8 cellular contexts compared by ENCODE assay signal in genomic region chr6:35343092-35343834, GRCh38. TPM values are rescaled to one million over a fixed set of nuclear protein-coding genes. Genes with fewer than 3 reads are reported as not detected.
DNase-seq lines count a peak whose midpoint lies in the region; ATAC-seq and TF ChIP-seq lines count a peak whose summit lies in the region.

No MANE protein-coding gene starts in this region.

- no peaks in the 10 kb centered on the region for H3K27me3 ChIP-seq in upper lobe of left lung

- in situ Hi-C loops in GM13976 (cut with MboI; ENCODE audit: low sequenced_read_pairs, unreplicated experiment), result loop anchor here (5.0 kb wide), 1 partner anchor 109 kb away; the partner anchor contains the start of gene FANCE

- H3K4me3 ChIP-seq in coronary artery (peak overlapping the region; percentile 90), mesodermal cell (ENCODE audit: extremely low read depth, insufficient read depth, low read length, poor library complexity, severe bottlenecking) (peak overlapping the region; percentile 74), upper lobe of left lung (peak overlapping the region; percentile 60 to 88 (median 84))

- H3K36me3 ChIP-seq in mesodermal cell (ENCODE audit: control insufficient read depth, insufficient read depth, low read length) (peaks cover 23% of the 10 kb centered on the region), upper lobe of left lung (peaks cover 0 to 19% (median 13%) of the 10 kb centered on the region in 4 donors)

- ATAC-seq in upper lobe of left lung (ENCODE audit: low FRiP score in 2 of 2) (peak in 1 of 2 donors; percentile 57), GM21786 (IDR thresholded peaks at IDR 0.05; ENCODE audit: unreplicated experiment) (no peak)

- H3K27ac ChIP-seq in coronary artery (peak overlapping the region; percentile 92), mesodermal cell (ENCODE audit: low read depth, low read length, severe bottlenecking) (no peak overlapping the region), upper lobe of left lung (peak overlapping the region; percentile 86 to 96 (median 92))

- DNase-seq in GF-D8 (lab: John Stamatoyannopoulos, UW) (peak; percentile 71), OCI-M1 (lab: John Stamatoyannopoulos, UW) (peak; percentile 96), coronary artery (ENCODE audit: low spot score) (no peak), upper lobe of left lung (peak in 1 of 2 donors; percentile 47), GM13976 (ENCODE audit: low spot score) (no peak)
- no peak for DNase-seq in activated CD4-positive, alpha-beta T cell treated with anti-CD3 and anti-CD28 coated beads, Interleukin-2, amount 50 U/mL, for 48 hours

- peak in 1 of 4 donors; percentile 31 for TF ChIP-seq POLR2A in upper lobe of left lung (IDR thresholded peaks at IDR 0.05)

- H3K4me1 ChIP-seq in mesodermal cell (ENCODE audit: control insufficient read depth, insufficient read depth, low read length, poor library complexity, severe bottlenecking) (peaks cover 9% of the 10 kb centered on the region), upper lobe of left lung (peaks cover 19 to 33% (median 25%) of the 10 kb centered on the region in 4 donors)

- H3K9me3 ChIP-seq in mesodermal cell (ENCODE audit: control insufficient read depth, low read length) (no peaks in the 10 kb centered on the region), upper lobe of left lung (no peaks in the 10 kb centered on the region)

- TF ChIP-seq EP300 in upper lobe of left lung (IDR thresholded peaks at IDR 0.05), result peak in 1 of 4 donors; percentile 42

- WGBS in mesodermal cell (ENCODE audit: insufficient coverage in 2 of 2), 2 experiments, result 56 to 62% methylated on average over 8 to 11 of the region's 13 CpGs
- 9 to 14% methylated on average over 13 of the region's 13 CpGs for WGBS in upper lobe of left lung, 2 donors

- TF ChIP-seq CTCF in coronary artery (IDR thresholded peaks at IDR 0.05) (no peak), upper lobe of left lung (IDR thresholded peaks at IDR 0.05) (no peak), GM13976 (IDR thresholded peaks at IDR 0.05; ENCODE audit: borderline replicate concordance, control extremely low read depth, extremely low read depth, insufficient read depth, missing control alignments) (no peak)

RNA-seq across cellular contexts. Expression of gene PPARD, which starts 0.9 kb away (rescaled TPM):
- 21.3 TPM for polyA plus RNA-seq in mesodermal cell (2013, experiment 1 of 2)
- 17.5 TPM for polyA plus RNA-seq in mesodermal cell (2013, experiment 2 of 2)
- 10 to 100 TPM; 14.8 to 48.2 (median 31.5) TPM for total RNA-seq in upper lobe of left lung

RNA-seq across cellular contexts. Expression of gene DEF6, which starts 45.6 kb away (rescaled TPM):
- polyA plus RNA-seq in mesodermal cell (2013, experiment 1 of 2), result 5.0 TPM
- 4.8 TPM for polyA plus RNA-seq in mesodermal cell (2013, experiment 2 of 2)
- total RNA-seq in upper lobe of left lung, result 10 to 100 TPM in 5 of 6 donors, 1 to 10 TPM in 1; 10.0 to 39.8 (median 23.4) TPM

Comparison
In these comparisons a context has a peak if more than half of its experiments do, and no peak if none do; other contexts are left out.
1. DNase-seq: peak in GF-D8 (single experiment) and OCI-M1 (single experiment); none in coronary artery (single experiment), GM13976 (single experiment) and activated CD4-positive, alpha-beta T cell treated with anti-CD3 and anti-CD28 coated beads, Interleukin-2, amount 50 U/mL, for 48 hours (0 of 2).
2. Peak in every context shown above with its lines, with median percentiles within 50 percentile points of each other: H3K4me3 ChIP-seq.